In genomic region chr1:1601564-1602320, GRCh38 we compare ENCODE assay signal across 1 cellular context.
TF ChIP-seq lines count a peak whose summit lies in the region.

No MANE protein-coding gene starts in this region.

TF ChIP-seq in HepG2, 621 proteins besides CTCF, POLR2A, EP300 and RAD21:
- 0 out of 2 replicates have a peak, but pooled peaks have one; percentile 2 for TF ChIP-seq ZNF572 (CRISPR knock-in tag; IDR thresholded peaks at IDR 0.05)
- peak; percentile 99 for TF ChIP-seq ZNF329 (CRISPR knock-in tag; IDR thresholded peaks at IDR 0.05; ENCODE audit: low read depth)
- TF ChIP-seq RBM39 (IDR thresholded peaks at IDR 0.05; ENCODE audit: low read depth, low read length, poor library complexity, severe bottlenecking) = peak; percentile 12
- no peak for TF ChIP-seq ZBTB21 (CRISPR knock-in tag; IDR thresholded peaks at IDR 0.05)
- no peak for TF ChIP-seq ZNF790 (CRISPR knock-in tag; IDR thresholded peaks at IDR 0.05; ENCODE audit: borderline replicate concordance)
